2 cellular contexts compared by ENCODE assay signal in the genomic region with DNA sequence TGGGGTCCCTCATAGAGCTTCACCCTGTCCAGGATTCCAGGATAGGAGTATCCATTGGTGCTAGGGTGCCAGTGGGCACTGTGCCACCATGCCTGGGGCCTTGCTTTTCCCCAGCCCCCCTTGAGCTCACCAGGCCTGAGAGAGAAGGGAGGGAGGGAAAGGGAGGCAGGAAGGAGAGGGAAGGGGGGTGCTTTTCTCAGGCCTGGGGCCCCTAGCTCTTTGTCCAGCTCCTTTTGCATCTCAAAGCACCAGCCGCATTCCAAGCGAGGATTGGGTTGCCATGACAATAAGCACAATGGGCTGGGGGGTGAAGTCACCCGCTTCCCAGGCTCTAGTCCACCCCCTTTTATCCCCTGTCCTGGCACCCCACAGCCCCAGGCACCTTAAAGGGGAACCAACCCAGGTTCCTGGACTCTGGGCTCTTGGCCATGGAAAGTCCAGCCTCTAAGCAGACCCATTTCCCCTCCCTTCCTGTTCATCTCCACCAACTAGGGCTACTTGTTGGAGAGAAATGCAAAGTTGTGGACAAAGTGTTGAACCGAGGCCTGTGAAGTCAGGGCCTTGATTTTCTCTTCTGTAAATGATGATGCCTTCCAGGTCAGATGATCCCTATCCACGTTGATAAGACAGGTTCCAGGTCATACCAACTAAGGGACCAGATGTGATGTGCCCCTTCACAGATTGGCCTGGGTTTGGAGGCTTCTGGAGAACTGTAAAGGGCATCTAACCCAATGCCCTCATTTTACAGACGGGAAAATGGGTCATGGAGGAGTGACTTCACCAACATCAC.
TF ChIP-seq lines count a peak whose summit lies in the region.

No MANE protein-coding gene starts in this region.

TF ChIP-seq in A549, 52 proteins besides CTCF, POLR2A, EP300 and RAD21 (continued from another document):
- TF ChIP-seq RFX5 (IDR thresholded peaks at IDR 0.05) (no peak), KDM1A (IDR thresholded peaks at IDR 0.05; ENCODE audit: low read depth) (no peak), BHLHE40 (IDR thresholded peaks at IDR 0.05; ENCODE audit: low read depth, low read length) (no peak), MAZ (IDR thresholded peaks at IDR 0.05; ENCODE audit: borderline replicate concordance, low read depth, low read length) (no peak), ESRRA (IDR thresholded peaks at IDR 0.05; ENCODE audit: borderline replicate concordance, low read length) (no peak), TP53 (CRISPR knock-in tag; IDR thresholded peaks at IDR 0.05) (no peak), FOSL2 (IDR thresholded peaks at IDR 0.05) (no peak), FOSL2 (CRISPR knock-in tag; IDR thresholded peaks at IDR 0.05) (no peak), MYC (IDR thresholded peaks at IDR 0.05; ENCODE audit: borderline replicate concordance, low read length) (no peak), RCOR1 (IDR thresholded peaks at IDR 0.05; ENCODE audit: low read depth, low read length) (no peak)
- TF ChIP-seq, protein P1, sequence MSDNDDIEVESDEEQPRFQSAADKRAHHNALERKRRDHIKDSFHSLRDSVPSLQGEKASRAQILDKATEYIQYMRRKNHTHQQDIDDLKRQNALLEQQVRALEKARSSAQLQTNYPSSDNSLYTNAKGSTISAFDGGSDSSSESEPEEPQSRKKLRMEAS (IDR thresholded peaks at IDR 0.05): no peak
- TF ChIP-seq, protein P2, sequence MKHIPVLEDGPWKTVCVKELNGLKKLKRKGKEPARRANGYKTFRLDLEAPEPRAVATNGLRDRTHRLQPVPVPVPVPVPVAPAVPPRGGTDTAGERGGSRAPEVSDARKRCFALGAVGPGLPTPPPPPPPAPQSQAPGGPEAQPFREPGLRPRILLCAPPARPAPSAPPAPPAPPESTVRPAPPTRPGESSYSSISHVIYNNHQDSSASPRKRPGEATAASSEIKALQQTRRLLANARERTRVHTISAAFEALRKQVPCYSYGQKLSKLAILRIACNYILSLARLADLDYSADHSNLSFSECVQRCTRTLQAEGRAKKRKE (CRISPR knock-in tag; IDR thresholded peaks at IDR 0.05; ENCODE audit: low read depth): no peak
- TF ChIP-seq, protein P3, sequence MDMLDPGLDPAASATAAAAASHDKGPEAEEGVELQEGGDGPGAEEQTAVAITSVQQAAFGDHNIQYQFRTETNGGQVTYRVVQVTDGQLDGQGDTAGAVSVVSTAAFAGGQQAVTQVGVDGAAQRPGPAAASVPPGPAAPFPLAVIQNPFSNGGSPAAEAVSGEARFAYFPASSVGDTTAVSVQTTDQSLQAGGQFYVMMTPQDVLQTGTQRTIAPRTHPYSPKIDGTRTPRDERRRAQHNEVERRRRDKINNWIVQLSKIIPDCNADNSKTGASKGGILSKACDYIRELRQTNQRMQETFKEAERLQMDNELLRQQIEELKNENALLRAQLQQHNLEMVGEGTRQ (IDR thresholded peaks at IDR 0.05): no peak

TF ChIP-seq in GM23338, 12 proteins besides CTCF, POLR2A, EP300 and RAD21:
- TF ChIP-seq, protein P4, sequence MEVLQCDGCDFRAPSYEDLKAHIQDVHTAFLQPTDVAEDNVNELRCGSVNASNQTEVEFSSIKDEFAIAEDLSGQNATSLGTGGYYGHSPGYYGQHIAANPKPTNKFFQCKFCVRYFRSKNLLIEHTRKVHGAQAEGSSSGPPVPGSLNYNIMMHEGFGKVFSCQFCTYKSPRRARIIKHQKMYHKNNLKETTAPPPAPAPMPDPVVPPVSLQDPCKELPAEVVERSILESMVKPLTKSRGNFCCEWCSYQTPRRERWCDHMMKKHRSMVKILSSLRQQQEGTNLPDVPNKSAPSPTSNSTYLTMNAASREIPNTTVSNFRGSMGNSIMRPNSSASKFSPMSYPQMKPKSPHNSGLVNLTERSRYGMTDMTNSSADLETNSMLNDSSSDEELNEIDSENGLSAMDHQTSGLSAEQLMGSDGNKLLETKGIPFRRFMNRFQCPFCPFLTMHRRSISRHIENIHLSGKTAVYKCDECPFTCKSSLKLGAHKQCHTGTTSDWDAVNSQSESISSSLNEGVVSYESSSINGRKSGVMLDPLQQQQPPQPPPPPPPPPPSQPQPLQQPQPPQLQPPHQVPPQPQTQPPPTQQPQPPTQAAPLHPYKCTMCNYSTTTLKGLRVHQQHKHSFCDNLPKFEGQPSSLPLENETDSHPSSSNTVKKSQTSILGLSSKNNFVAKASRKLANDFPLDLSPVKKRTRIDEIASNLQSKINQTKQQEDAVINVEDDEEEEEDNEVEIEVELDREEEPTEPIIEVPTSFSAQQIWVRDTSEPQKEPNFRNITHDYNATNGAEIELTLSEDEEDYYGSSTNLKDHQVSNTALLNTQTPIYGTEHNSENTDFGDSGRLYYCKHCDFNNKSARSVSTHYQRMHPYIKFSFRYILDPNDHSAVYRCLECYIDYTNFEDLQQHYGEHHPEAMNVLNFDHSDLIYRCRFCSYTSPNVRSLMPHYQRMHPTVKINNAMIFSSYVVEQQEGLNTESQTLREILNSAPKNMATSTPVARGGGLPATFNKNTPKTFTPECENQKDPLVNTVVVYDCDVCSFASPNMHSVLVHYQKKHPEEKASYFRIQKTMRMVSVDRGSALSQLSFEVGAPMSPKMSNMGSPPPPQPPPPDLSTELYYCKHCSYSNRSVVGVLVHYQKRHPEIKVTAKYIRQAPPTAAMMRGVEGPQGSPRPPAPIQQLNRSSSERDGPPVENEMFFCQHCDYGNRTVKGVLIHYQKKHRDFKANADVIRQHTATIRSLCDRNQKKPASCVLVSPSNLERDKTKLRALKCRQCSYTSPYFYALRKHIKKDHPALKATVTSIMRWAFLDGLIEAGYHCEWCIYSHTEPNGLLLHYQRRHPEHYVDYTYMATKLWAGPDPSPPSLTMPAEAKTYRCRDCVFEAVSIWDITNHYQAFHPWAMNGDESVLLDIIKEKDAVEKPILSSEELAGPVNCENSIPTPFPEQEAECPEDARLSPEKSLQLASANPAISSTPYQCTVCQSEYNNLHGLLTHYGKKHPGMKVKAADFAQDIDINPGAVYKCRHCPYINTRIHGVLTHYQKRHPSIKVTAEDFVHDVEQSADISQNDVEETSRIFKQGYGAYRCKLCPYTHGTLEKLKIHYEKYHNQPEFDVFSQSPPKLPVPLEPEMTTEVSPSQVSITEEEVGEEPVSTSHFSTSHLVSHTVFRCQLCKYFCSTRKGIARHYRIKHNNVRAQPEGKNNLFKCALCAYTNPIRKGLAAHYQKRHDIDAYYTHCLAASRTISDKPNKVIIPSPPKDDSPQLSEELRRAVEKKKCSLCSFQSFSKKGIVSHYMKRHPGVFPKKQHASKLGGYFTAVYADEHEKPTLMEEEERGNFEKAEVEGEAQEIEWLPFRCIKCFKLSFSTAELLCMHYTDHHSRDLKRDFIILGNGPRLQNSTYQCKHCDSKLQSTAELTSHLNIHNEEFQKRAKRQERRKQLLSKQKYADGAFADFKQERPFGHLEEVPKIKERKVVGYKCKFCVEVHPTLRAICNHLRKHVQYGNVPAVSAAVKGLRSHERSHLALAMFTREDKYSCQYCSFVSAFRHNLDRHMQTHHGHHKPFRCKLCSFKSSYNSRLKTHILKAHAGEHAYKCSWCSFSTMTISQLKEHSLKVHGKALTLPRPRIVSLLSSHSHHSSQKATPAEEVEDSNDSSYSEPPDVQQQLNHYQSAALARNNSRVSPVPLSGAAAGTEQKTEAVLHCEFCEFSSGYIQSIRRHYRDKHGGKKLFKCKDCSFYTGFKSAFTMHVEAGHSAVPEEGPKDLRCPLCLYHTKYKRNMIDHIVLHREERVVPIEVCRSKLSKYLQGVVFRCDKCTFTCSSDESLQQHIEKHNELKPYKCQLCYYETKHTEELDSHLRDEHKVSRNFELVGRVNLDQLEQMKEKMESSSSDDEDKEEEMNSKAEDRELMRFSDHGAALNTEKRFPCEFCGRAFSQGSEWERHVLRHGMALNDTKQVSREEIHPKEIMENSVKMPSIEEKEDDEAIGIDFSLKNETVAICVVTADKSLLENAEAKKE (CRISPR knock-in tag; IDR thresholded peaks at IDR 0.05): no peak
- TF ChIP-seq ZNF331 (CRISPR knock-in tag; IDR thresholded peaks at IDR 0.05; ENCODE audit: low read depth): no peak; the same call in 1 of the 2 replicates
- no peak for TF ChIP-seq ZNF114 (CRISPR knock-in tag; IDR thresholded peaks at IDR 0.05)
- TF ChIP-seq POLR2AphosphoS5 (IDR thresholded peaks at IDR 0.05; ENCODE audit: low read depth): peak; percentile 68
- TF ChIP-seq STAT1 (IDR thresholded peaks at IDR 0.05; ENCODE audit: unreplicated experiment): no peak
- TF ChIP-seq JUNB (IDR thresholded peaks at IDR 0.05; ENCODE audit: unreplicated experiment): no peak
- TF ChIP-seq, protein P5, sequence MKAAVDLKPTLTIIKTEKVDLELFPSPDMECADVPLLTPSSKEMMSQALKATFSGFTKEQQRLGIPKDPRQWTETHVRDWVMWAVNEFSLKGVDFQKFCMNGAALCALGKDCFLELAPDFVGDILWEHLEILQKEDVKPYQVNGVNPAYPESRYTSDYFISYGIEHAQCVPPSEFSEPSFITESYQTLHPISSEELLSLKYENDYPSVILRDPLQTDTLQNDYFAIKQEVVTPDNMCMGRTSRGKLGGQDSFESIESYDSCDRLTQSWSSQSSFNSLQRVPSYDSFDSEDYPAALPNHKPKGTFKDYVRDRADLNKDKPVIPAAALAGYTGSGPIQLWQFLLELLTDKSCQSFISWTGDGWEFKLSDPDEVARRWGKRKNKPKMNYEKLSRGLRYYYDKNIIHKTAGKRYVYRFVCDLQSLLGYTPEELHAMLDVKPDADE (IDR thresholded peaks at IDR 0.05): peak; percentile 61; the same call in 1 of the 2 replicates
- TF ChIP-seq EZH2 (IDR thresholded peaks at IDR 0.05; ENCODE audit: low read depth, unreplicated experiment): no peak
- TF ChIP-seq CREB1 (CRISPR knock-in tag; IDR thresholded peaks at IDR 0.05; ENCODE audit: low read depth): 0 out of 2 replicates have a peak, but pooled peaks have one; percentile 14
- TF ChIP-seq, protein P6, sequence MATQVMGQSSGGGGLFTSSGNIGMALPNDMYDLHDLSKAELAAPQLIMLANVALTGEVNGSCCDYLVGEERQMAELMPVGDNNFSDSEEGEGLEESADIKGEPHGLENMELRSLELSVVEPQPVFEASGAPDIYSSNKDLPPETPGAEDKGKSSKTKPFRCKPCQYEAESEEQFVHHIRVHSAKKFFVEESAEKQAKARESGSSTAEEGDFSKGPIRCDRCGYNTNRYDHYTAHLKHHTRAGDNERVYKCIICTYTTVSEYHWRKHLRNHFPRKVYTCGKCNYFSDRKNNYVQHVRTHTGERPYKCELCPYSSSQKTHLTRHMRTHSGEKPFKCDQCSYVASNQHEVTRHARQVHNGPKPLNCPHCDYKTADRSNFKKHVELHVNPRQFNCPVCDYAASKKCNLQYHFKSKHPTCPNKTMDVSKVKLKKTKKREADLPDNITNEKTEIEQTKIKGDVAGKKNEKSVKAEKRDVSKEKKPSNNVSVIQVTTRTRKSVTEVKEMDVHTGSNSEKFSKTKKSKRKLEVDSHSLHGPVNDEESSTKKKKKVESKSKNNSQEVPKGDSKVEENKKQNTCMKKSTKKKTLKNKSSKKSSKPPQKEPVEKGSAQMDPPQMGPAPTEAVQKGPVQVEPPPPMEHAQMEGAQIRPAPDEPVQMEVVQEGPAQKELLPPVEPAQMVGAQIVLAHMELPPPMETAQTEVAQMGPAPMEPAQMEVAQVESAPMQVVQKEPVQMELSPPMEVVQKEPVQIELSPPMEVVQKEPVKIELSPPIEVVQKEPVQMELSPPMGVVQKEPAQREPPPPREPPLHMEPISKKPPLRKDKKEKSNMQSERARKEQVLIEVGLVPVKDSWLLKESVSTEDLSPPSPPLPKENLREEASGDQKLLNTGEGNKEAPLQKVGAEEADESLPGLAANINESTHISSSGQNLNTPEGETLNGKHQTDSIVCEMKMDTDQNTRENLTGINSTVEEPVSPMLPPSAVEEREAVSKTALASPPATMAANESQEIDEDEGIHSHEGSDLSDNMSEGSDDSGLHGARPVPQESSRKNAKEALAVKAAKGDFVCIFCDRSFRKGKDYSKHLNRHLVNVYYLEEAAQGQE (IDR thresholded peaks at IDR 0.05; ENCODE audit: unreplicated experiment): no peak
- TF ChIP-seq NANOG (IDR thresholded peaks at IDR 0.05; ENCODE audit: borderline replicate concordance): no peak; the same call in 1 of the 2 replicates
- no peak for TF ChIP-seq EZH2phosphoT487 (IDR thresholded peaks at IDR 0.05; ENCODE audit: unreplicated experiment)
